ENCODE assay signal across 9 cellular contexts in the genomic region with DNA sequence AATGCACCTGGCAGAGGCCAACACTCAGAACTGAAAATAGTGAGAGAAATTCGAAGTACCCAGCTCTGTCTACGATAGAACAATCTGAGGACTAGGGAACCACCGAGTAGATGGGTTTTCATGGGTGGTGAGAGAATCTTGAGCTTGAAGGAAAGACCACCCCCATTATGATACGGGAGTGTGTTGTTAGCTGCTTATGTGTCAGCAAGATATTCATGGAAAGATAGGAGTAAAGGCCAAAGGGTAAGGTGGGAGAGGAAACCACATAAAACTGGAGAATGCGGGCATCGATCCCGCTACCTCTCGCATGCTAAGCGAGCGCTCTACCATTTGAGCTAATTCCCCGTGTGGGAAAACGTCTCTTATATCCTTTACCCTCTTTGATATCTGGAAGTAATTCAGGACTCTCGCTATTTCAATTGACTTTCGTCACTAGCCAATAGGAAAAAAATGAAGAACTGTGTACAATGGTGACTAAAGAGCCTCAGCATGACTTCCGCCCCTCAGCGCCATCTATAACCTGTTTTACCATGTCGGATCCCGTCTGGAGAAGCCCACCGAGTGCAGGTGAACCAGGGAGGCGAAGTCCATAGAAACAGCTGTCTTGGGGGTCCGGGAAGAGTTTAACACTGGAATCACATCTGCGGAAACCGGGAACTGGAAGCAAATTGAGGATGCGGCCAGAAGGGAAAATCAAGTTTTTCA. TPM values are rescaled to one million over a fixed set of nuclear protein-coding genes. Genes with fewer than 3 reads are reported as not detected.
DNase-seq lines count a peak whose midpoint lies in the region; ATAC-seq, FAIRE-seq and TF ChIP-seq lines count a peak whose summit lies in the region.
"Had no signal": no experiment of that assay in that cellular context is flagged by ENCODE, and none has a peak within 500 bp of the region (broad histone marks: within the 10 kb centered on the region; RNA-seq: fewer than 3 reads in every experiment).

No MANE protein-coding gene starts in this region.

- DNase-seq in NCI-H1417 treated with DMSO at 0.1 percent for 48 hours (lab: John Stamatoyannopoulos, UW), result peak; percentile 88
- DNase-seq in SK-N-SH, result peak; percentile 53
- peak; percentile 79 for DNase-seq in brain microvascular endothelial cell
- DNase-seq in iPS-NIHi11 (ENCODE audit: low spot score), result peak; percentile 53

- no peaks in the 10 kb centered on the region for H3K79me2 ChIP-seq in SK-N-SH (ENCODE audit: insufficient read depth)

- H3K4me1 ChIP-seq in SK-N-SH (ENCODE audit: control insufficient read depth in 1 of 2, insufficient read depth in 2 of 2, low read depth in 1 of 2, low read length in 1 of 2) (no peaks in the 10 kb centered on the region; a peak in 1 of 4 replicates), skeletal muscle satellite cell (ENCODE audit: control insufficient read depth, insufficient read depth, low read length) (peaks cover 5% of the 10 kb centered on the region)

- POLR2A ChIA-PET in SK-N-SH (lab: Yijun Ruan, JAX), result interaction anchor here (1.9 kb wide), 1 partner anchor 24 kb away, joined by 8 read pairs; no protein-coding TSS in a partner anchor

- H3K9me3 ChIP-seq in SK-N-SH, result no peaks in the 10 kb centered on the region
- no peaks in the 10 kb centered on the region for H3K9me3 ChIP-seq in skeletal muscle satellite cell (replicated peaks; ENCODE audit: low read length)

- H3F3A ChIP-seq in SK-N-SH (replicated peaks; ENCODE audit: insufficient read depth), result peaks cover 35% of the 10 kb centered on the region

- ATAC-seq in GM21390 (IDR thresholded peaks at IDR 0.05; ENCODE audit: unreplicated experiment) (no peak), HG03045 (IDR thresholded peaks at IDR 0.05; ENCODE audit: unreplicated experiment) (no peak)

- H3K27me3 ChIP-seq in SK-N-SH (ENCODE audit: insufficient read depth) (no peaks in the 10 kb centered on the region), brain microvascular endothelial cell (replicated peaks) (no peaks in the 10 kb centered on the region), skeletal muscle satellite cell (ENCODE audit: control insufficient read depth, insufficient read depth, low read length) (no peaks in the 10 kb centered on the region)

- CTCF ChIA-PET in SK-N-SH (lab: Yijun Ruan, JAX), result interaction anchor here (0.6 to 12.1 kb wide), 14 partner anchors 10 to 1619 kb away, joined by 3 to 183 read pairs (median 6); a partner anchor contains a TSS

- 2% methylated on average over 23 of the region's 24 CpGs for WGBS in SK-N-SH (ENCODE audit: low lambda C conversion rate)

- FAIRE-seq in G401.6 (lab: Jason Lieb, UNC), result peak; percentile 88
- FAIRE-seq: endometrium had no signal

- H3K4me2 ChIP-seq in SK-N-SH (peak overlapping the region; percentile 75), skeletal muscle satellite cell (ENCODE audit: low read length) (peak overlapping the region; percentile 92)

- no peak for TF ChIP-seq RAD21 in SK-N-SH (IDR thresholded peaks at IDR 0.05; ENCODE audit: low read length)

- H2AFZ ChIP-seq in SK-N-SH (ENCODE audit: low read depth), result peak overlapping the region; percentile 95

- H3K4me3 ChIP-seq in SK-N-SH (ENCODE audit: low read depth in 2 of 2, low read length in 1 of 2), result peak overlapping the region; percentile 58 to 79
- peak overlapping the region; percentile 70 for H3K4me3 ChIP-seq in brain microvascular endothelial cell (ENCODE audit: low read depth, low read length)
- peak overlapping the region; percentile 78 for H3K4me3 ChIP-seq in skeletal muscle satellite cell (ENCODE audit: low read length)

- H3K9me2 ChIP-seq in SK-N-SH, result no peaks in the 10 kb centered on the region

- peak overlapping the region; percentile 68 for H3K9ac ChIP-seq in SK-N-SH
- peak overlapping the region; percentile 81 for H3K9ac ChIP-seq in skeletal muscle satellite cell (ENCODE audit: low read depth, low read length)

- H3K36me3 ChIP-seq in SK-N-SH (replicated peaks in 1 of 2; ENCODE audit: control insufficient read depth in 1 of 2, insufficient read depth in 2 of 2, low read length in 1 of 2) (no peaks in the 10 kb centered on the region), brain microvascular endothelial cell (replicated peaks) (no peaks in the 10 kb centered on the region), skeletal muscle satellite cell (ENCODE audit: insufficient read depth, low read length) (no peaks in the 10 kb centered on the region)

- in situ Hi-C loops in brain microvascular endothelial cell (cut with HindIII; ENCODE audit: low pct_ligation_motif_present, low sequenced_read_pairs), result no loop called here

- H3K27ac ChIP-seq in SK-N-SH (ENCODE audit: low read depth in 2 of 2, low read length in 1 of 2) (peak overlapping the region; percentile 76), brain microvascular endothelial cell (peak overlapping the region; percentile 36)

- no peaks in the 10 kb centered on the region for H4K20me1 ChIP-seq in SK-N-SH (ENCODE audit: insufficient read depth)

- TF ChIP-seq CTCF in SK-N-SH (IDR thresholded peaks at IDR 0.05), result no peak
- TF ChIP-seq CTCF in brain microvascular endothelial cell (IDR thresholded peaks at IDR 0.05; ENCODE audit: low read depth, low read length, missing control alignments), result no peak

- peak in 1 of 2 experiments; percentile 32; a peak in 1 of 4 replicates for TF ChIP-seq EP300 in SK-N-SH (IDR thresholded peaks at IDR 0.05; ENCODE audit: borderline replicate concordance in 1 of 2, low read depth in 1 of 2, low read length in 1 of 2)

TF ChIP-seq in SK-N-SH, 30 proteins besides CTCF, POLR2A, EP300 and RAD21:
- TF ChIP-seq GATA2 (CRISPR knock-in tag; IDR thresholded peaks at IDR 0.05) (peak; percentile 50), RFX5 (IDR thresholded peaks at IDR 0.05; ENCODE audit: low read length) (peak; percentile 57; the same call in 1 of the 2 replicates), RCOR1 (IDR thresholded peaks at IDR 0.05; ENCODE audit: low read length) (peak; percentile 89), GABPA (IDR thresholded peaks at IDR 0.05; ENCODE audit: low read depth) (0 out of 2 replicates have a peak, but pooled peaks have one; percentile 33), MXI1 (IDR thresholded peaks at IDR 0.05; ENCODE audit: low read depth, low read length) (0 out of 2 replicates have a peak, but pooled peaks have one; percentile 47), TEAD4 (IDR thresholded peaks at IDR 0.05; ENCODE audit: borderline replicate concordance, insufficient read depth) (peak; percentile 87), EZH2phosphoT487 (IDR thresholded peaks at IDR 0.05; ENCODE audit: borderline replicate concordance, low read depth) (no peak), RXRA (IDR thresholded peaks at IDR 0.05; ENCODE audit: borderline replicate concordance, low read depth) (peak; percentile 39; the same call in 1 of the 2 replicates), FOSL2 (IDR thresholded peaks at IDR 0.05; ENCODE audit: borderline replicate concordance, low read depth) (peak; percentile 59), TAF1 (IDR thresholded peaks at IDR 0.05; ENCODE audit: borderline replicate concordance, low read depth, low read length) (0 out of 2 replicates have a peak, but pooled peaks have one; percentile 13), MEF2A (IDR thresholded peaks at IDR 0.05; ENCODE audit: borderline replicate concordance, low read depth) (no peak), TCF12 (IDR thresholded peaks at IDR 0.05) (no peak; the same call in 1 of the 2 replicates), NRF1 (IDR thresholded peaks at IDR 0.05; ENCODE audit: low read depth, low read length) (no peak), CHD2 (IDR thresholded peaks at IDR 0.05; ENCODE audit: low read length, partially characterized antibody) (peak; percentile 27)
- TF ChIP-seq, protein P1, sequence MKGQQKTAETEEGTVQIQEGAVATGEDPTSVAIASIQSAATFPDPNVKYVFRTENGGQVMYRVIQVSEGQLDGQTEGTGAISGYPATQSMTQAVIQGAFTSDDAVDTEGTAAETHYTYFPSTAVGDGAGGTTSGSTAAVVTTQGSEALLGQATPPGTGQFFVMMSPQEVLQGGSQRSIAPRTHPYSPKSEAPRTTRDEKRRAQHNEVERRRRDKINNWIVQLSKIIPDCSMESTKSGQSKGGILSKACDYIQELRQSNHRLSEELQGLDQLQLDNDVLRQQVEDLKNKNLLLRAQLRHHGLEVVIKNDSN (IDR thresholded peaks at IDR 0.05; ENCODE audit: borderline replicate concordance, low read depth), result no peak
- TF ChIP-seq, protein P2, sequence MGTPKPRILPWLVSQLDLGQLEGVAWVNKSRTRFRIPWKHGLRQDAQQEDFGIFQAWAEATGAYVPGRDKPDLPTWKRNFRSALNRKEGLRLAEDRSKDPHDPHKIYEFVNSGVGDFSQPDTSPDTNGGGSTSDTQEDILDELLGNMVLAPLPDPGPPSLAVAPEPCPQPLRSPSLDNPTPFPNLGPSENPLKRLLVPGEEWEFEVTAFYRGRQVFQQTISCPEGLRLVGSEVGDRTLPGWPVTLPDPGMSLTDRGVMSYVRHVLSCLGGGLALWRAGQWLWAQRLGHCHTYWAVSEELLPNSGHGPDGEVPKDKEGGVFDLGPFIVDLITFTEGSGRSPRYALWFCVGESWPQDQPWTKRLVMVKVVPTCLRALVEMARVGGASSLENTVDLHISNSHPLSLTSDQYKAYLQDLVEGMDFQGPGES (IDR thresholded peaks at IDR 0.05; ENCODE audit: low read depth, low read length), result no peak
- TF ChIP-seq, protein P3, sequence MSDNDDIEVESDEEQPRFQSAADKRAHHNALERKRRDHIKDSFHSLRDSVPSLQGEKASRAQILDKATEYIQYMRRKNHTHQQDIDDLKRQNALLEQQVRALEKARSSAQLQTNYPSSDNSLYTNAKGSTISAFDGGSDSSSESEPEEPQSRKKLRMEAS (IDR thresholded peaks at IDR 0.05; ENCODE audit: low read depth), result 0 out of 2 replicates have a peak, but pooled peaks have one; percentile 42

RNA-seq across cellular contexts. Expression of a gene that starts 25.0 kb away (rescaled TPM):
- 15.4 and 18.4 TPM in 2 replicates for polyA plus RNA-seq in SK-N-SH (2012; rRNA removed)
- 10.1 and 15.2 TPM in 2 replicates for polyA plus RNA-seq in SK-N-SH (2012; cell fraction: cytosol; rRNA removed)
- polyA plus RNA-seq in SK-N-SH (2012; cell fraction: nucleus; rRNA removed), result 9.9 and 12.9 TPM in 2 replicates
- total RNA-seq in skeletal muscle satellite cell (2012; rRNA removed), result 12.9 and 15.1 TPM in 2 replicates

RNA-seq across cellular contexts. Expression of a gene that starts 33.6 kb away (rescaled TPM):
- 76.3 and 79.7 TPM in 2 replicates for polyA plus RNA-seq in SK-N-SH (2012; rRNA removed)
- 98.3 and 103 TPM in 2 replicates for polyA plus RNA-seq in SK-N-SH (2012; cell fraction: cytosol; rRNA removed)
- 27.6 and 48.3 TPM in 2 replicates for polyA plus RNA-seq in SK-N-SH (2012; cell fraction: nucleus; rRNA removed)
- 65.7 and 77.8 TPM in 2 replicates for total RNA-seq in skeletal muscle satellite cell (2012; rRNA removed)
